In genomic region chr2:171160119-171160629, GRCh38 we compare ENCODE assay signal across 8 cellular contexts. TPM values are rescaled to one million over a fixed set of nuclear protein-coding genes. Genes with fewer than 3 reads are reported as not detected.
A peak's percentile ranks its signal among the peaks of the same experiment; 100 is the strongest.
DNase-seq lines count a peak whose midpoint lies in the region; ATAC-seq, FAIRE-seq and TF ChIP-seq lines count a peak whose summit lies in the region.

No MANE protein-coding gene starts in this region.

- H3K9me3 Mint-ChIP-seq in GM23338 = peaks cover 3% of the 10 kb centered on the region; the same call in 2 of the 3 replicates

- no peak for TF ChIP-seq EP300 in K562 (IDR thresholded peaks at IDR 0.05; ENCODE audit: low read length)

- H3K4me1 ChIP-seq in GM23338 (ENCODE audit: insufficient read depth) (peaks cover 47% of the 10 kb centered on the region), MM.1S (ENCODE audit: low read length) (peaks cover 32% of the 10 kb centered on the region), K562 (replicated peaks in 1 of 2; ENCODE audit: control insufficient read depth in 2 of 2, insufficient read depth in 2 of 2, low read length in 2 of 2) (peaks cover 10 to 40% of the 10 kb centered on the region in 2 experiments), iPS-18a (ENCODE audit: control insufficient read depth, low read depth, low read length) (peaks cover 32% of the 10 kb centered on the region), skeletal muscle tissue (ENCODE audit: control insufficient read depth in 3 of 3, insufficient read depth in 3 of 3, low read length in 3 of 3) (peaks cover 8 to 15% (median 8%) of the 10 kb centered on the region in 3 donors)

- TF ChIP-seq CTCF in GM23338 (conservative IDR thresholded peaks at IDR 0.05; ENCODE audit: low read depth in 2 of 2) (no peak), MM.1S (IDR thresholded peaks at IDR 0.05; ENCODE audit: low read length) (no peak), K562 (IDR thresholded peaks at IDR 0.05 in 2 of 3, conservative IDR thresholded peaks at IDR 0.05 in 1 of 3; ENCODE audit: insufficient read depth in 2 of 3, low read depth in 1 of 3, low read length in 3 of 3) (no peak)

- POLR2A ChIA-PET in K562 (lab: Yijun Ruan, JAX) = interaction anchor here (0.6 to 11.4 kb wide), 14 partner anchors 8 to 404 kb away, joined by 3 to 118 read pairs (median 4); no protein-coding TSS in a partner anchor

- peaks cover 58% of the 10 kb centered on the region for H3K79me2 ChIP-seq in GM23338 (replicated peaks; ENCODE audit: insufficient read depth)
- H3K79me2 ChIP-seq in MM.1S (ENCODE audit: low read length) = peaks cover 50% of the 10 kb centered on the region
- peaks cover 56% of the 10 kb centered on the region for H3K79me2 ChIP-seq in K562 (ENCODE audit: control insufficient read depth, insufficient read depth, low read length)

- peaks cover 48% of the 10 kb centered on the region for H3K4me1 Mint-ChIP-seq in GM23338

- no peak for TF ChIP-seq RAD21 in K562 (CRISPR knock-in tag; conservative IDR thresholded peaks at IDR 0.05 in 1 of 2, IDR thresholded peaks at IDR 0.05 in 1 of 2)

- H3K4me3 ChIP-seq in GM23338 = peak overlapping the region; percentile 92
- H3K4me3 ChIP-seq in MM.1S (ENCODE audit: low read length) = peak overlapping the region; percentile 80
- H3K4me3 ChIP-seq in K562 = peak overlapping the region; percentile 81
- peak overlapping the region; percentile 100 for H3K4me3 ChIP-seq in iPS-18a (ENCODE audit: low read length)
- H3K4me3 ChIP-seq in skeletal muscle tissue (ENCODE audit: low read length in 3 of 3) = peak overlapping the region; percentile 87 to 97 (median 91)

- peak overlapping the region; percentile 95 for H3K27ac Mint-ChIP-seq in GM23338

- WGBS in K562 (ENCODE audit: insufficient coverage, low coverage, missing lambda C conversion rate) = under 1% methylated on average over 37 of the region's 50 CpGs

- H3K9me1 ChIP-seq in K562 (ENCODE audit: control insufficient read depth, insufficient read depth, low read length) = no peaks in the 10 kb centered on the region

- TF ChIP-seq POLR2A in K562 (conservative IDR thresholded peaks at IDR 0.05) = peak; percentile 77

- H4K20me1 ChIP-seq in GM23338 (replicated peaks; ENCODE audit: insufficient read depth) = peaks cover 20% of the 10 kb centered on the region; the same call in 1 of the 2 replicates
- H4K20me1 ChIP-seq in MM.1S (ENCODE audit: insufficient read depth, low read length) = peaks cover 30% of the 10 kb centered on the region
- H4K20me1 ChIP-seq in K562 (replicated peaks; ENCODE audit: control insufficient read depth, insufficient read depth, low read length) = peaks cover 5% of the 10 kb centered on the region; the same call in 1 of the 2 replicates

- no peaks in the 10 kb centered on the region for H3K36me3 ChIP-seq in GM23338 (ENCODE audit: insufficient read depth)
- H3K36me3 ChIP-seq in MM.1S (replicated peaks; ENCODE audit: insufficient read depth, low read length) = no peaks in the 10 kb centered on the region
- no peaks in the 10 kb centered on the region for H3K36me3 ChIP-seq in K562 (ENCODE audit: control insufficient read depth, insufficient read depth, low read length)
- no peaks in the 10 kb centered on the region for H3K36me3 ChIP-seq in iPS-18a (ENCODE audit: control insufficient read depth, low read depth, low read length)
- no peaks in the 10 kb centered on the region for H3K36me3 ChIP-seq in skeletal muscle tissue (ENCODE audit: control insufficient read depth in 3 of 3, insufficient read depth in 3 of 3, low read length in 3 of 3)

- intact Hi-C loops in K562 (cut with micrococcal nuclease) = loop anchor here (5.0 kb wide), 2 partner anchors 67 to 362 kb away; partner anchors contain the start of gene CYBRD1

- FAIRE-seq in K562 (lab: Jason Lieb, UNC) = no peak

- H3K27ac ChIP-seq in GM23338 (ENCODE audit: low read depth) (peak overlapping the region; percentile 99), MM.1S (ENCODE audit: low read length) (peak overlapping the region; percentile 89), K562 (ENCODE audit: extremely low read depth, low read depth, low read length) (peak overlapping the region; percentile 92), iPS-18a (ENCODE audit: low read length) (peak overlapping the region; percentile 89), skeletal muscle tissue (ENCODE audit: low read depth, low read length) (peak overlapping the region; percentile 97)

- DNase-seq in Daoy (ENCODE audit: low read depth) (peak; percentile 78), GM23338 (ENCODE audit: low spot score) (peak; percentile 72), MM.1S (peak; percentile 44), T-helper 9 cell (peak; percentile 58), K562 (ENCODE audit: extremely low read depth in 1 of 4, low spot score in 3 of 4) (peak in 3 of 4 experiments; percentile 64 to 80 (median 80)), cortex of kidney (lab: John Stamatoyannopoulos, UW) (no peak)

- CTCF ChIA-PET in K562 (lab: Yijun Ruan, JAX; ENCODE audit: low intra/inter-chr PET ratio) = interaction anchor here (0.8 to 1.8 kb wide), 3 partner anchors 163 to 256 kb away, joined by 3 to 18 read pairs (median 3); no protein-coding TSS in a partner anchor

- ATAC-seq in GM23338 (peak; percentile 69), K562 (peak; percentile 46)

- H3K27me3 ChIP-seq in GM23338 (ENCODE audit: insufficient read depth) (no peaks in the 10 kb centered on the region), MM.1S (replicated peaks; ENCODE audit: insufficient read depth, low read length) (no peaks in the 10 kb centered on the region), K562 (ENCODE audit: control insufficient read depth in 2 of 2, insufficient read depth in 2 of 2, low read length in 2 of 2) (no peaks in the 10 kb centered on the region), iPS-18a (ENCODE audit: control insufficient read depth, insufficient read depth, low read length) (no peaks in the 10 kb centered on the region), skeletal muscle tissue (ENCODE audit: control insufficient read depth in 3 of 3, insufficient read depth in 3 of 3, low read length in 3 of 3) (no peaks in the 10 kb centered on the region)

- H3K9me2 ChIP-seq in GM23338 (ENCODE audit: insufficient read depth) (no peaks in the 10 kb centered on the region), MM.1S (replicated peaks; ENCODE audit: insufficient read depth, low read length) (no peaks in the 10 kb centered on the region)

- H3K9ac ChIP-seq in MM.1S (ENCODE audit: low read length) (peak overlapping the region; percentile 83), K562 (ENCODE audit: insufficient read depth in 1 of 2, low read depth in 2 of 2, low read length in 2 of 2) (peak overlapping the region; percentile 87 to 98), iPS-18a (ENCODE audit: low read length) (peak overlapping the region; percentile 92), skeletal muscle tissue (ENCODE audit: low read depth in 1 of 3, low read length in 3 of 3) (peak overlapping the region; percentile 88 to 91 (median 89))

- H3F3A ChIP-seq in GM23338 (replicated peaks; ENCODE audit: low read depth) (no peaks in the 10 kb centered on the region; the same call in 1 of the 2 replicates), MM.1S (ENCODE audit: insufficient read depth, low read length) (peaks cover 31% of the 10 kb centered on the region)

- H2AFZ ChIP-seq in GM23338 (no peak overlapping the region), MM.1S (ENCODE audit: low read length) (peak overlapping the region; percentile 71), K562 (ENCODE audit: low read depth, low read length) (peak overlapping the region; percentile 60)

- peaks cover 9% of the 10 kb centered on the region for H3K27me3 Mint-ChIP-seq in GM23338 (ENCODE audit: insufficient read depth, low read depth, poor library complexity)

- in situ Hi-C loops in K562 (cut with MboI) = no loop called here

- H3K4me2 ChIP-seq in GM23338 (peak overlapping the region; percentile 86), MM.1S (ENCODE audit: low read depth, low read length) (peak overlapping the region; percentile 94; the same call in 1 of the 2 replicates), K562 (ENCODE audit: insufficient read depth, low read length) (peak overlapping the region; percentile 89)

- no TSS peak for BruUV-seq in K562 (replicated peaks; lab: Mats Ljungman, UMichigan)

- peaks cover 7% of the 10 kb centered on the region; the same call in 1 of the 3 replicates for H3K36me3 Mint-ChIP-seq in GM23338 (ENCODE audit: low read depth)

- H3K9me3 ChIP-seq in MM.1S (replicated peaks; ENCODE audit: insufficient read depth, low read length) (no peaks in the 10 kb centered on the region), K562 (replicated peaks; ENCODE audit: control insufficient read depth, insufficient read depth, low read depth, low read length) (no peaks in the 10 kb centered on the region), iPS-18a (ENCODE audit: control insufficient read depth, low read depth, low read length) (no peaks in the 10 kb centered on the region), skeletal muscle tissue (ENCODE audit: control insufficient read depth in 3 of 3, low read length in 3 of 3) (no peaks in the 10 kb centered on the region)

- H3K4me3 Mint-ChIP-seq in GM23338 = peak overlapping the region; percentile 89

TF ChIP-seq in GM23338, 12 proteins besides CTCF, POLR2A, EP300 and RAD21 (continues in another document):
- no peak for TF ChIP-seq JUNB (IDR thresholded peaks at IDR 0.05; ENCODE audit: unreplicated experiment)

TF ChIP-seq in K562, 482 proteins besides CTCF, POLR2A, EP300 and RAD21 (continues in another document):
- TF ChIP-seq MBD2 (IDR thresholded peaks at IDR 0.05; ENCODE audit: borderline replicate concordance, low read depth) = no peak

RNA-seq across cellular contexts. Expression of gene TLK1, which starts 0.5 kb away (rescaled TPM):
- 11.7 and 19.7 TPM in 2 replicates for total RNA-seq in Daoy (2014; rRNA removed; shearing (Covaris generic))
- total RNA-seq in GM23338 (2014; rRNA removed; shearing (Covaris generic)) = 39.7 and 41.2 TPM in 2 replicates
- polyA plus RNA-seq in GM23338 (2016; fragmentation: Nextera tagmentation; extraction: Ambion mirVana) (37.0 and 45.0 TPM in 2 replicates), K562 (2011; rRNA removed) (23.8 and 34.4 TPM in 2 replicates), K562 (2014; fragmentation: Illumina TruSeq; extraction: Trizol) (53.4 and 63.2 TPM in 2 replicates), K562 (2014; fragmentation: Nextera tagmentation; extraction: Ambion mirVana) (10 to 100 TPM; 40.5 to 92.0 TPM), K562 (2014; rRNA removed) (19.3 and 22.6 TPM in 2 replicates)
- 28.8 and 103 TPM in 2 replicates for total RNA-seq in K562 (2011; cell fraction: chromatin; rRNA removed; ENCODE audit: low replicate concordance)
- total RNA-seq in K562 (2011; cell fraction: nucleolus; rRNA removed) = 12.8 and 19.3 TPM in 2 replicates
- total RNA-seq in K562 (2011; cell fraction: nucleoplasm; rRNA removed) = 38.3 and 67.9 TPM in 2 replicates
- total RNA-seq in K562 (2014; rRNA removed) (20.2 and 25.8 TPM in 2 replicates), K562 (2014; rRNA removed; fragmentation: Illumina TruSeq; extraction: Trizol) (41.6 and 46.6 TPM in 2 replicates), K562 (2015; rRNA removed; fragmentation: Illumina TruSeq; extraction: Trizol) (33.4 and 36.6 TPM in 2 replicates), K562 (2021) (87.9 and 101 TPM in 2 replicates), skeletal muscle tissue (14.6 TPM)
- polyA plus RNA-seq in K562 (2011; cell fraction: cytosol; rRNA removed) = 5.8 and 9.7 TPM in 2 replicates
- 15.1 and 18.2 TPM in 2 replicates for polyA plus RNA-seq in K562 (2011; cell fraction: nucleus; rRNA removed)
- 36.3 and 37.3 TPM in 2 replicates for polyA plus RNA-seq in K562 (2012)
- polyA minus RNA-seq in K562 (2011; rRNA and poly(A)+ RNA removed) = 79.3 and 89.8 TPM in 2 replicates
- polyA minus RNA-seq in K562 (2011; cell fraction: cytosol; rRNA and poly(A)+ RNA removed) = 42.7 and 49.5 TPM in 2 replicates
- polyA minus RNA-seq in K562 (2011; cell fraction: nucleus; rRNA and poly(A)+ RNA removed) = 21.5 and 39.5 TPM in 2 replicates
